ENCODE assay signal across 9 cellular contexts in genomic region chr19:12603714-12604113, GRCh38. TPM values are rescaled to one million over a fixed set of nuclear protein-coding genes. Genes with fewer than 3 reads are reported as not detected.
DNase-seq lines count a peak whose midpoint lies in the region; ATAC-seq and TF ChIP-seq lines count a peak whose summit lies in the region.
"Had no signal": no experiment of that assay in that cellular context is flagged by ENCODE, and none has a peak within 500 bp of the region (broad histone marks: within the 10 kb centered on the region; RNA-seq: fewer than 3 reads in every experiment).

No MANE protein-coding gene starts in this region.

- H3K27me3 Mint-ChIP-seq in naive thymus-derived CD8-positive, alpha-beta T cell: no peaks in the 10 kb centered on the region

- TF ChIP-seq POLR2A in right lobe of liver (IDR thresholded peaks at IDR 0.05): no peak

- no peaks in the 10 kb centered on the region for H3K36me3 ChIP-seq in aorta (ENCODE audit: control insufficient read depth in 1 of 2, insufficient read depth in 2 of 2, low read length in 1 of 2)
- peaks cover 0 to 15% (median 0%) of the 10 kb centered on the region in 4 donors for H3K36me3 ChIP-seq in right lobe of liver

- WGBS in aorta, 2 donors: 83 to 96% methylated on average over 1 of the region's 1 CpG
- WGBS in right lobe of liver (ENCODE audit: insufficient coverage, low coverage, low lambda C conversion rate, missing lambda C conversion rate): 91% methylated on average over 1 of the region's 1 CpG

- peak overlapping the region in 8 of 10 donors; percentile 7 to 77 (median 22) for H3K27ac Mint-ChIP-seq in naive thymus-derived CD8-positive, alpha-beta T cell

- no peaks in the 10 kb centered on the region for H3K9me3 Mint-ChIP-seq in naive thymus-derived CD8-positive, alpha-beta T cell

- TF ChIP-seq CTCF in right lobe of liver (IDR thresholded peaks at IDR 0.05): no peak

- peaks cover 0 to 33% (median 16%) of the 10 kb centered on the region in 4 donors for H3K4me1 Mint-ChIP-seq in naive thymus-derived CD8-positive, alpha-beta T cell

- ATAC-seq in HG03108 (IDR thresholded peaks at IDR 0.05; ENCODE audit: unreplicated experiment) (peak; percentile 77), aorta (ENCODE audit: low FRiP score) (no peak), right lobe of liver (no peak)
- peak; percentile 94 to 96 for ATAC-seq in naive thymus-derived CD8-positive, alpha-beta T cell

- peaks cover 0 to 37% (median 4%) of the 10 kb centered on the region in 3 donors for H3K36me3 Mint-ChIP-seq in naive thymus-derived CD8-positive, alpha-beta T cell

- no peaks in the 10 kb centered on the region for H3K27me3 ChIP-seq in aorta (ENCODE audit: control insufficient read depth in 1 of 2, insufficient read depth in 2 of 2, low read length in 1 of 2)
- no peaks in the 10 kb centered on the region for H3K27me3 ChIP-seq in right lobe of liver

- no peak overlapping the region for H3K27ac ChIP-seq in aorta (ENCODE audit: low read depth in 1 of 2, low read length in 2 of 2)
- no peak overlapping the region for H3K27ac ChIP-seq in right lobe of liver

- H3K4me3 Mint-ChIP-seq in naive thymus-derived CD8-positive, alpha-beta T cell: peak overlapping the region in 4 of 10 donors; percentile 10 to 65 (median 26)

- peak; percentile 50 for DNase-seq in EH (ENCODE audit: low read depth)
- DNase-seq in activated CD4-positive, alpha-beta T cell treated with anti-CD3 and anti-CD28 coated beads, Interleukin-2, amount 50 U/mL, for 48 hours: peak; percentile 52 to 63
- peak in 8 of 10 donors; percentile 25 to 72 (median 34) for DNase-seq in naive thymus-derived CD8-positive, alpha-beta T cell
- DNase-seq in aorta: no peak
- DNase-seq in NCI-H526 (lab: John Stamatoyannopoulos, UW): no peak
- no peak for DNase-seq in right lobe of liver
- no peak for DNase-seq in NCI-H1417 (lab: John Stamatoyannopoulos, UW)
- DNase-seq: NCI-H510A had no signal

- H3K9me3 ChIP-seq in aorta (ENCODE audit: control insufficient read depth, low read length) (no peaks in the 10 kb centered on the region), right lobe of liver (no peaks in the 10 kb centered on the region)

- intact Hi-C loops in aorta (cut with DNase I) (no loop called here), right lobe of liver (cut with DNase I) (no loop called here)

- H3K4me3 ChIP-seq in aorta (ENCODE audit: low read length in 2 of 2) (no peak overlapping the region), right lobe of liver (no peak overlapping the region)

- H3K4me1 ChIP-seq in aorta (ENCODE audit: control insufficient read depth in 1 of 2, insufficient read depth in 2 of 2, low read length in 2 of 2) (no peaks in the 10 kb centered on the region), right lobe of liver (no peaks in the 10 kb centered on the region)

- POLR2A ChIA-PET in naive thymus-derived CD8-positive, alpha-beta T cell (lab: Charles Lee): interaction anchor here (0.6 to 1.2 kb wide), 6 partner anchors 10 to 611 kb away, joined by 3 to 5 read pairs (median 4); partner anchors contain the start of gene ZNF564

RNA-seq across cellular contexts. Expression of gene ZNF490, which starts 6.9 kb away (rescaled TPM):
- 10 to 100 TPM; 14.4 to 15.4 TPM for total RNA-seq in naive thymus-derived CD8-positive, alpha-beta T cell
- 1 to 10 TPM; 3.7 to 6.8 (median 6.5) TPM for polyA plus RNA-seq in naive thymus-derived CD8-positive, alpha-beta T cell
- total RNA-seq in aorta: 1 to 10 TPM; 7.0 to 8.6 TPM
- polyA plus RNA-seq in aorta: under 1 TPM in 1 of 2 donors, not detected in 1; 0.56 TPM
- 1 to 10 TPM; 3.6 to 7.0 (median 4.3) TPM for total RNA-seq in right lobe of liver

RNA-seq across cellular contexts. Expression of gene ZNF791, which starts 7.0 kb away (rescaled TPM):
- 10 to 100 TPM; 46.2 to 48.0 TPM for total RNA-seq in naive thymus-derived CD8-positive, alpha-beta T cell
- polyA plus RNA-seq in naive thymus-derived CD8-positive, alpha-beta T cell: 10 to 100 TPM; 14.2 to 18.6 (median 17.9) TPM
- total RNA-seq in aorta (10 to 100 TPM; 35.2 to 35.4 TPM), right lobe of liver (10 to 100 TPM in 1 of 6 experiments, 1 to 10 TPM in 5; 5.5 to 10.7 (median 7.8) TPM)
- 10 to 100 TPM in 1 of 2 donors, 1 to 10 TPM in 1; 2.9 to 12.1 TPM for polyA plus RNA-seq in aorta

RNA-seq across cellular contexts. Expression of gene ZNF564, which starts 52.4 kb away (rescaled TPM):
- total RNA-seq in naive thymus-derived CD8-positive, alpha-beta T cell: 10 to 100 TPM; 35.4 to 38.4 TPM
- 10 to 100 TPM in 2 of 3 donors, 1 to 10 TPM in 1; 8.9 to 12.3 (median 10.0) TPM for polyA plus RNA-seq in naive thymus-derived CD8-positive, alpha-beta T cell
- 10 to 100 TPM; 12.0 to 15.4 TPM for total RNA-seq in aorta
- 1 to 10 TPM; 5.5 to 8.4 TPM for polyA plus RNA-seq in aorta
- total RNA-seq in right lobe of liver: 1 to 10 TPM; 3.1 to 8.1 (median 5.3) TPM

Comparison
In these comparisons a context has a peak if more than half of its experiments do, and no peak if none do; other contexts are left out.
1. DNase-seq: peak in EH (single experiment), activated CD4-positive, alpha-beta T cell treated with anti-CD3 and anti-CD28 coated beads, Interleukin-2, amount 50 U/mL, for 48 hours (2 of 2) and naive thymus-derived CD8-positive, alpha-beta T cell (8 of 10); none in aorta (0 of 2), NCI-H526 (0 of 2), right lobe of liver (0 of 3) and NCI-H1417 (0 of 3).
2. ATAC-seq: peak in HG03108 (single experiment) and naive thymus-derived CD8-positive, alpha-beta T cell (2 of 2); none in aorta (single experiment) and right lobe of liver (0 of 4).